8 cellular contexts compared by ENCODE assay signal in genomic region chr2:183079335-183079775, GRCh38. TPM values are rescaled to one million over a fixed set of nuclear protein-coding genes. Genes with fewer than 3 reads are reported as not detected.
DNase-seq lines count a peak whose midpoint lies in the region; ATAC-seq, FAIRE-seq and TF ChIP-seq lines count a peak whose summit lies in the region.

No MANE protein-coding gene starts in this region.

- H3K4me2 ChIP-seq in keratinocyte (ENCODE audit: control insufficient read depth, extremely low read depth, insufficient read depth, low read depth, low read length), result peak overlapping the region; percentile 86

- peak overlapping the region; percentile 90 for H3K4me3 Mint-ChIP-seq in activated naive CD8-positive, alpha-beta T cell treated with anti-CD3 and anti-CD28 coated beads, Interleukin-2, amount 50 U/mL, for 24 hours

- TF ChIP-seq CTCF in keratinocyte (optimal IDR thresholded peaks at IDR 0.05 in 1 of 3, IDR thresholded peaks at IDR 0.05 in 1 of 3, conservative IDR thresholded peaks at IDR 0.05 in 1 of 3; ENCODE audit: extremely low read depth in 1 of 3, insufficient read depth in 2 of 3, low read length in 3 of 3), result no peak

- peak; percentile 38 for ATAC-seq in HG03175 (IDR thresholded peaks at IDR 0.05; ENCODE audit: unreplicated experiment)
- no peak for ATAC-seq in activated naive CD8-positive, alpha-beta T cell treated with anti-CD3 and anti-CD28 coated beads, Interleukin-2, amount 50 U/mL, for 24 hours

- peaks cover 3% of the 10 kb centered on the region for H3K4me1 ChIP-seq in keratinocyte (ENCODE audit: control insufficient read depth, extremely low read depth, insufficient read depth, low read length)
- peaks cover 4% of the 10 kb centered on the region for H3K4me1 ChIP-seq in stomach smooth muscle (ENCODE audit: control insufficient read depth, insufficient read depth, low read length)

- no peaks in the 10 kb centered on the region for H3K36me3 Mint-ChIP-seq in activated naive CD8-positive, alpha-beta T cell treated with anti-CD3 and anti-CD28 coated beads, Interleukin-2, amount 50 U/mL, for 24 hours (ENCODE audit: low read depth)

- H3K27ac ChIP-seq in keratinocyte (ENCODE audit: control insufficient read depth, insufficient read depth, low read length) (peak overlapping the region; percentile 63), stomach smooth muscle (ENCODE audit: low read length) (peak overlapping the region; percentile 94)

- peak overlapping the region; percentile 40 for H3K27ac Mint-ChIP-seq in activated naive CD8-positive, alpha-beta T cell treated with anti-CD3 and anti-CD28 coated beads, Interleukin-2, amount 50 U/mL, for 24 hours

- H3K27me3 ChIP-seq in keratinocyte (ENCODE audit: control insufficient read depth, extremely low read depth, insufficient read depth, low read length), result no peaks in the 10 kb centered on the region
- H3K27me3 ChIP-seq in stomach smooth muscle (ENCODE audit: control insufficient read depth in 1 of 2, insufficient read depth in 2 of 2, low read length in 2 of 2), result no peaks in the 10 kb centered on the region

- H3K9me1 ChIP-seq in keratinocyte (ENCODE audit: control insufficient read depth, extremely low read depth, insufficient read depth, low read length), result no peaks in the 10 kb centered on the region

- H3K27me3 Mint-ChIP-seq in activated naive CD8-positive, alpha-beta T cell treated with anti-CD3 and anti-CD28 coated beads, Interleukin-2, amount 50 U/mL, for 24 hours, result peaks cover 5% of the 10 kb centered on the region

- DNase-seq in DMS53 (lab: John Stamatoyannopoulos, UW) (peak; percentile 75), DMS53 treated with DMSO at 0.1 percent for 48 hours (lab: John Stamatoyannopoulos, UW; ENCODE audit: unreplicated experiment) (no peak), keratinocyte (ENCODE audit: low read depth, low spot score) (no peak), SIG-M5 treated with dmso at 0.1 percent for 504 hours (lab: John Stamatoyannopoulos, UW; ENCODE audit: unreplicated experiment) (no peak)
- no peak for DNase-seq in activated naive CD8-positive, alpha-beta T cell treated with anti-CD3 and anti-CD28 coated beads, Interleukin-2, amount 50 U/mL, for 24 hours
- DNase-seq in central memory CD4-positive, alpha-beta T cell, result no peak

- no peaks in the 10 kb centered on the region for H3K36me3 ChIP-seq in keratinocyte (ENCODE audit: control insufficient read depth in 2 of 2, extremely low read depth in 1 of 2, insufficient read depth in 2 of 2, low read length in 2 of 2)
- no peaks in the 10 kb centered on the region for H3K36me3 ChIP-seq in stomach smooth muscle (ENCODE audit: control insufficient read depth in 2 of 2, insufficient read depth in 2 of 2, low read length in 2 of 2)

- FAIRE-seq in keratinocyte (lab: Jason Lieb, UNC), result peak; percentile 17

- dilution Hi-C loops in keratinocyte (cut with MboI; ENCODE audit: extremely low pct_ligation_motif_present, low sequenced_read_pairs), result no loop called here

- H3K79me2 ChIP-seq in keratinocyte (ENCODE audit: control insufficient read depth, insufficient read depth, low read length), result no peaks in the 10 kb centered on the region

- H3K4me3 ChIP-seq in keratinocyte (ENCODE audit: control insufficient read depth in 2 of 3, extremely low read depth in 1 of 3, insufficient read depth in 2 of 3, low read depth in 1 of 3, low read length in 3 of 3), result peak overlapping the region; percentile 49 to 88 (median 76)
- peak overlapping the region; percentile 82 to 93 for H3K4me3 ChIP-seq in stomach smooth muscle (ENCODE audit: low read length in 2 of 2)

- no peaks in the 10 kb centered on the region for H3K9me3 ChIP-seq in keratinocyte (ENCODE audit: control insufficient read depth, low read depth, low read length)
- H3K9me3 ChIP-seq in stomach smooth muscle (ENCODE audit: control insufficient read depth in 2 of 2, low read length in 2 of 2), result no peaks in the 10 kb centered on the region

- H2AFZ ChIP-seq in keratinocyte (ENCODE audit: control insufficient read depth, low read length), result peak overlapping the region; percentile 99

- peaks cover 16% of the 10 kb centered on the region for H3K4me1 Mint-ChIP-seq in activated naive CD8-positive, alpha-beta T cell treated with anti-CD3 and anti-CD28 coated beads, Interleukin-2, amount 50 U/mL, for 24 hours

- no peaks in the 10 kb centered on the region for H4K20me1 ChIP-seq in keratinocyte (ENCODE audit: control insufficient read depth, extremely low read depth, insufficient read depth, low read length)

- H3K9ac ChIP-seq in keratinocyte (ENCODE audit: control insufficient read depth, extremely low read depth, insufficient read depth, low read length) (peak overlapping the region; percentile 69), stomach smooth muscle (ENCODE audit: low read length in 2 of 2) (peak overlapping the region; percentile 71 to 94)

- no peaks in the 10 kb centered on the region for H3K9me3 Mint-ChIP-seq in activated naive CD8-positive, alpha-beta T cell treated with anti-CD3 and anti-CD28 coated beads, Interleukin-2, amount 50 U/mL, for 24 hours

RNA-seq across cellular contexts. Expression of gene DUSP19, which starts 0.8 kb away (rescaled TPM):
- 0.39 to 1.1 TPM (median 0.73 TPM) in 3 replicates for polyA plus RNA-seq in keratinocyte
- polyA plus RNA-seq in keratinocyte (2011; ENCODE audit: low read depth), result 0.74 TPM
- 0.29 and 0.83 TPM in 2 replicates for polyA plus RNA-seq in keratinocyte (2011; cell fraction: cytosol; rRNA removed)
- polyA plus RNA-seq in keratinocyte (2011; cell fraction: nucleus; rRNA removed), result 0.23 and 0.57 TPM in 2 replicates
- 0.22 and 0.41 TPM in 2 replicates for polyA plus RNA-seq in keratinocyte (2012; ENCODE audit: low replicate concordance)
- 0.64 to 1.4 TPM (median 0.92 TPM) in 3 replicates for polyA minus RNA-seq in keratinocyte
- polyA minus RNA-seq in keratinocyte (2011; cell fraction: cytosol; rRNA and poly(A)+ RNA removed), result 0.58 TPM
- 0.53 and 0.54 TPM in 2 replicates for polyA minus RNA-seq in keratinocyte (2011; cell fraction: nucleus; rRNA and poly(A)+ RNA removed)

RNA-seq across cellular contexts. Expression of gene NCKAP1, which starts 41.1 kb away (rescaled TPM):
- polyA plus RNA-seq in keratinocyte, result 149 to 207 TPM (median 176 TPM) in 3 replicates
- 108 TPM for polyA plus RNA-seq in keratinocyte (2011; ENCODE audit: low read depth)
- polyA plus RNA-seq in keratinocyte (2011; cell fraction: cytosol; rRNA removed), result 120 and 267 TPM in 2 replicates
- polyA plus RNA-seq in keratinocyte (2011; cell fraction: nucleus; rRNA removed), result 169 and 197 TPM in 2 replicates
- polyA plus RNA-seq in keratinocyte (2012; ENCODE audit: low replicate concordance), result 93.3 and 109 TPM in 2 replicates
- polyA minus RNA-seq in keratinocyte, result 28.8 to 208 TPM (median 111 TPM) in 3 replicates
- 95.9 TPM for polyA minus RNA-seq in keratinocyte (2011; cell fraction: cytosol; rRNA and poly(A)+ RNA removed)
- polyA minus RNA-seq in keratinocyte (2011; cell fraction: nucleus; rRNA and poly(A)+ RNA removed), result 120 and 238 TPM in 2 replicates

RNA-seq across cellular contexts. Expression of gene NUP35, which starts 44.9 kb away (rescaled TPM):
- 13.9 to 22.6 TPM (median 15.4 TPM) in 3 replicates for polyA plus RNA-seq in keratinocyte
- 4.4 TPM for polyA plus RNA-seq in keratinocyte (2011; ENCODE audit: low read depth)
- polyA plus RNA-seq in keratinocyte (2011; cell fraction: cytosol; rRNA removed), result 8.5 and 23.3 TPM in 2 replicates
- polyA plus RNA-seq in keratinocyte (2011; cell fraction: nucleus; rRNA removed), result 13.3 and 15.2 TPM in 2 replicates
- polyA plus RNA-seq in keratinocyte (2012; ENCODE audit: low replicate concordance), result 9.1 and 15.7 TPM in 2 replicates
- polyA minus RNA-seq in keratinocyte, result 11.7 to 19.7 TPM (median 17.3 TPM) in 3 replicates
- 8.8 TPM for polyA minus RNA-seq in keratinocyte (2011; cell fraction: cytosol; rRNA and poly(A)+ RNA removed)
- polyA minus RNA-seq in keratinocyte (2011; cell fraction: nucleus; rRNA and poly(A)+ RNA removed), result 13.6 and 23.8 TPM in 2 replicates
